13 cellular contexts compared by ENCODE assay signal in genomic region chr11:73969991-73970800, GRCh38. TPM values are rescaled to one million over a fixed set of nuclear protein-coding genes. Genes with fewer than 3 reads are reported as not detected.
DNase-seq lines count a peak whose midpoint lies in the region; ATAC-seq and TF ChIP-seq lines count a peak whose summit lies in the region.
"Had no signal": no experiment of that assay in that cellular context is flagged by ENCODE, and none has a peak within 500 bp of the region (broad histone marks: within the 10 kb centered on the region; RNA-seq: fewer than 3 reads in every experiment).

No MANE protein-coding gene starts in this region.

- no peaks in the 10 kb centered on the region for H3K9me3 Mint-ChIP-seq in activated CD4-positive, alpha-beta T cell treated with anti-CD3 and anti-CD28 coated beads for 36 hours (ENCODE audit: low read depth)
- H3K9me3 Mint-ChIP-seq in activated naive CD8-positive, alpha-beta T cell (ENCODE audit: low read depth): no peaks in the 10 kb centered on the region

- H3K4me3 Mint-ChIP-seq in activated CD4-positive, alpha-beta T cell treated with anti-CD3 and anti-CD28 coated beads for 36 hours: no peak overlapping the region
- peak overlapping the region; percentile 7 for H3K4me3 Mint-ChIP-seq in activated naive CD8-positive, alpha-beta T cell

- POLR2A ChIA-PET in activated CD4-positive, alpha-beta T cell treated with anti-CD3 and anti-CD28 coated beads for 36 hours (lab: Charles Lee): interaction anchor here (0.9 to 1.9 kb wide), 2 partner anchors 10 to 24 kb away, joined by 3 to 7 read pairs; no protein-coding TSS in a partner anchor

- peak overlapping the region in 6 of 8 donors; percentile 8 to 97 (median 42) for H3K27ac ChIP-seq in spleen
- H3K27ac ChIP-seq in GM23248: no peak overlapping the region
- H3K27ac ChIP-seq: body of pancreas, SJCRH30 had no signal

- no peak for TF ChIP-seq CTCF in spleen (IDR thresholded peaks at IDR 0.05 in 8 of 11, conservative IDR thresholded peaks at IDR 0.05 in 3 of 11)

- peak overlapping the region; percentile 63 for H3K27ac Mint-ChIP-seq in activated CD4-positive, alpha-beta T cell treated with anti-CD3 and anti-CD28 coated beads for 36 hours
- H3K27ac Mint-ChIP-seq in activated naive CD8-positive, alpha-beta T cell: peak overlapping the region; percentile 87

- no peak for DNase-seq in activated CD4-positive, alpha-beta T cell treated with anti-CD3 and anti-CD28 coated beads for 36 hours
- no peak for DNase-seq in activated CD4-positive, alpha-beta T cell treated with anti-CD3 and anti-CD28 coated beads for 1 hour
- DNase-seq in NCI-H69 (lab: John Stamatoyannopoulos, UW) (peak; percentile 30), spleen (peak; percentile 83), GM23248 (no peak)
- DNase-seq: body of pancreas, NCI-H226, SJCRH30 had no signal

- intact Hi-C loops in activated CD4-positive, alpha-beta T cell treated with anti-CD3 and anti-CD28 coated beads for 36 hours (cut with DNase I, micrococcal nuclease): loop anchor here in 1 of 2 experiments (10.0 kb wide), 2 partner anchors 285 to 335 kb away; no protein-coding TSS in a partner anchor
- intact Hi-C loops in spleen (cut with DNase I; ENCODE audit: low total_unique reads): loop anchor here (10.0 kb wide), 1 partner anchor 205 kb away; the partner anchor contains the start of genes C2CD3 and PPME1

- WGBS in spleen, 5 donors: 66 to 80% (median 72%) methylated on average over 13 of the region's 13 CpGs
- 82 to 85% methylated on average over 13 of the region's 13 CpGs for WGBS in GM23248 (ENCODE audit: low coverage in 1 of 2, low lambda C conversion rate in 2 of 2, missing lambda C conversion rate in 2 of 2), 2 experiments

- H3K36me3 ChIP-seq in spleen (peaks cover 0 to 24% (median 11%) of the 10 kb centered on the region in 6 donors), GM23248 (ENCODE audit: low read depth) (no peaks in the 10 kb centered on the region)

- H3K9ac ChIP-seq in GM23248: no peak overlapping the region

- H3K9me3 ChIP-seq in spleen (no peaks in the 10 kb centered on the region), GM23248 (ENCODE audit: low read depth) (no peaks in the 10 kb centered on the region)
- H3K9me3 ChIP-seq: body of pancreas, SJCRH30 had no signal

- no peaks in the 10 kb centered on the region for H3K27me3 Mint-ChIP-seq in activated CD4-positive, alpha-beta T cell treated with anti-CD3 and anti-CD28 coated beads for 36 hours
- no peaks in the 10 kb centered on the region for H3K27me3 Mint-ChIP-seq in activated naive CD8-positive, alpha-beta T cell

- H3K36me3 Mint-ChIP-seq in activated CD4-positive, alpha-beta T cell treated with anti-CD3 and anti-CD28 coated beads for 36 hours (ENCODE audit: low read depth): peaks cover 13% of the 10 kb centered on the region
- peaks cover 6% of the 10 kb centered on the region for H3K36me3 Mint-ChIP-seq in activated naive CD8-positive, alpha-beta T cell

- H3K4me1 Mint-ChIP-seq in activated CD4-positive, alpha-beta T cell treated with anti-CD3 and anti-CD28 coated beads for 36 hours: peaks cover 79% of the 10 kb centered on the region
- H3K4me1 Mint-ChIP-seq in activated naive CD8-positive, alpha-beta T cell (ENCODE audit: low read depth): peaks cover 88% of the 10 kb centered on the region

- TF ChIP-seq POLR2A in spleen (IDR thresholded peaks at IDR 0.05): no peak

- H3K9me2 ChIP-seq in GM23248 (ENCODE audit: insufficient read depth): no peaks in the 10 kb centered on the region

- no peaks in the 10 kb centered on the region for H4K20me1 ChIP-seq in GM23248 (ENCODE audit: insufficient read depth)

- no peaks in the 10 kb centered on the region for H3F3A ChIP-seq in GM23248 (ENCODE audit: insufficient read depth)

- H2AFZ ChIP-seq in GM23248: no peak overlapping the region

- no peaks in the 10 kb centered on the region for H3K27me3 ChIP-seq in spleen (replicated peaks in 1 of 7)
- no peaks in the 10 kb centered on the region for H3K27me3 ChIP-seq in GM23248 (replicated peaks; ENCODE audit: insufficient read depth)
- H3K27me3 ChIP-seq: body of pancreas, SJCRH30 had no signal

- in situ Hi-C loops in GM23248 (cut with MboI): no loop called here

- H3K4me3 ChIP-seq in spleen (no peak overlapping the region), GM23248 (no peak overlapping the region)
- H3K4me3 ChIP-seq: body of pancreas, SJCRH30 had no signal

- H3K4me1 ChIP-seq in spleen (peaks cover 11 to 80% (median 54%) of the 10 kb centered on the region in 6 donors), GM23248 (ENCODE audit: insufficient read depth) (peaks cover 10% of the 10 kb centered on the region; the same call in 1 of the 2 replicates)
- H3K4me1 ChIP-seq: body of pancreas had no signal

- H3K79me2 ChIP-seq in GM23248 (ENCODE audit: insufficient read depth): no peaks in the 10 kb centered on the region

- CTCF ChIA-PET in activated CD4-positive, alpha-beta T cell treated with anti-CD3 and anti-CD28 coated beads for 36 hours (lab: Charles Lee): interaction anchor here (1.0 to 1.5 kb wide), 2 partner anchors 10 kb away, joined by 3 to 7 read pairs; no protein-coding TSS in a partner anchor

- peak; percentile 14 for ATAC-seq in activated CD4-positive, alpha-beta T cell treated with anti-CD3 and anti-CD28 coated beads for 36 hours
- no peak for ATAC-seq in GM21717 (IDR thresholded peaks at IDR 0.05; ENCODE audit: unreplicated experiment)
- ATAC-seq in GM19035 (IDR thresholded peaks at IDR 0.05; ENCODE audit: unreplicated experiment): no peak
- ATAC-seq: body of pancreas had no signal

- no peak overlapping the region for H3K4me2 ChIP-seq in GM23248 (ENCODE audit: unreplicated experiment)

RNA-seq across cellular contexts. Expression of gene UCP2, which starts 12.4 kb away (rescaled TPM):
- 100 to 1,000 TPM; 259 to 261 TPM for total RNA-seq in activated CD4-positive, alpha-beta T cell treated with anti-CD3 and anti-CD28 coated beads for 36 hours
- total RNA-seq in spleen: 100 to 1,000 TPM; 369 to 556 (median 427) TPM
- polyA plus RNA-seq in spleen: 100 to 1,000 TPM; 209 to 281 (median 275) TPM
- total RNA-seq in GM23248 (2014; rRNA removed; shearing (Covaris generic)): 2.4 TPM in 1 of 2 replicates, not detected in the other
- 2.0 and 2.8 TPM in 2 replicates for polyA plus RNA-seq in GM23248 (2016; fragmentation: Nextera tagmentation; extraction: Ambion mirVana)

RNA-seq across cellular contexts. Expression of gene DNAJB13, which starts 19.4 kb away (rescaled TPM):
- under 1 TPM; 0.37 to 0.57 TPM for total RNA-seq in activated CD4-positive, alpha-beta T cell treated with anti-CD3 and anti-CD28 coated beads for 36 hours
- under 1 TPM in 1 of 7 donors, not detected in 6; 0.32 TPM for total RNA-seq in spleen
- under 1 TPM in 2 of 3 donors, not detected in 1; 0.04 to 0.06 TPM for polyA plus RNA-seq in spleen
- not detected in 2 replicates for total RNA-seq in GM23248 (2014; rRNA removed; shearing (Covaris generic))
- polyA plus RNA-seq in GM23248 (2016; fragmentation: Nextera tagmentation; extraction: Ambion mirVana): 0.41 TPM in 2 replicates
- total RNA-seq: H1, SJCRH30 had no signal
- polyA plus RNA-seq: esophagus had no signal

RNA-seq across cellular contexts. Expression of gene UCP3, which starts 38.7 kb away (rescaled TPM):
- under 1 TPM; 0.69 to 0.73 TPM for total RNA-seq in activated CD4-positive, alpha-beta T cell treated with anti-CD3 and anti-CD28 coated beads for 36 hours
- total RNA-seq in spleen: 1 to 10 TPM; 2.0 to 7.1 (median 4.8) TPM
- polyA plus RNA-seq in spleen (1 to 10 TPM in 2 of 3 donors, under 1 TPM in 1; 0.68 to 2.6 (median 1.5) TPM), GM23248 (2016; fragmentation: Nextera tagmentation; extraction: Ambion mirVana) (0.22 TPM in 1 of 2 replicates, not detected in the other)
- 0.11 TPM in 1 of 2 replicates, not detected in the other for total RNA-seq in GM23248 (2014; rRNA removed; shearing (Covaris generic))

Comparison
In these comparisons a context has a peak if more than half of its experiments do, and no peak if none do; other contexts are left out.
1. DNase-seq: peak in NCI-H69 (single experiment) and spleen (single experiment); none in activated CD4-positive, alpha-beta T cell treated with anti-CD3 and anti-CD28 coated beads for 36 hours (single experiment), activated CD4-positive, alpha-beta T cell treated with anti-CD3 and anti-CD28 coated beads for 1 hour (single experiment) and GM23248 (single experiment).
2. RNA of gene UCP2, which starts 12.4 kb away (total RNA-seq): 369 to 556 TPM in spleen and 259 to 261 TPM in activated CD4-positive, alpha-beta T cell treated with anti-CD3 and anti-CD28 coated beads for 36 hours; 2.4 TPM in GM23248; every median in the first group is over 10 times any median in the second.